11 cellular contexts compared by ENCODE assay signal in the genomic region with DNA sequence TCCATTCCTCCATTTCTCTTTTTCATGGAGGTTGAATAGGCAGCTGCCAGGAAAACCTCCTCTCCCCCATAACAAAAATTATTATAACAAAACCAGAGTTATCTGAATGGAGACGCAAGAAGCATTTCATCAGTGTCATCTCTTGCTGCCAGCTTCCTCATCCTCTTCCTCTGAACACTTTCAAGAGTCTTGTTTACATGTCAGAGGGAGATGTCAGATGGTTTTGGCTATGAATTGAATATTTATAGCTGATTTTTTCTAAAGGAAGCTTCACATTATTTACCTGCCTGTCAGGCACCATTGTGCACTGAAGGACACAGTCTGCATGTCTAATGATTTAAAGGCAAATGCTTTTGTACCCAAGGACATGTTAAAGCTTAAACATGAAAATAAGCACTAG.
A peak's percentile ranks its signal among the peaks of the same experiment; 100 is the strongest.
DNase-seq lines count a peak whose midpoint lies in the region; ATAC-seq and TF ChIP-seq lines count a peak whose summit lies in the region.
"Had no signal": no experiment of that assay in that cellular context is flagged by ENCODE, and none has a peak within 500 bp of the region (broad histone marks: within the 10 kb centered on the region; RNA-seq: fewer than 3 reads in every experiment).

No MANE protein-coding gene starts in this region.

- no peaks in the 10 kb centered on the region for H3K9me3 ChIP-seq in upper lobe of left lung
- H3K9me3 ChIP-seq: SK-N-SH, vagina had no signal

- intact Hi-C loops in activated CD4-positive, alpha-beta memory T cell treated with anti-CD3 and anti-CD28 coated beads for 36 hours (cut with micrococcal nuclease), result no loop called here

- H3K4me3 ChIP-seq in upper lobe of left lung, result no peak overlapping the region
- H3K4me3 ChIP-seq: vagina had no signal

- ATAC-seq in activated CD8-positive, alpha-beta T cell treated with anti-CD3 and anti-CD28 coated beads, Interleukin-2, amount 10 ng/mL, durations not matched to agents 7 days and 5 days, result no peak
- no peak for ATAC-seq in natural killer cell treated with Interleukin-12 subunit alpha and Interleukin-12 subunit beta and Interleukin-15 and Interleukin-18, amount 100 ng/mL, for 72 hours
- no peak for ATAC-seq in upper lobe of left lung (ENCODE audit: low FRiP score in 2 of 2)

- H3K9me3 Mint-ChIP-seq in activated CD4-positive, alpha-beta memory T cell treated with anti-CD3 and anti-CD28 coated beads, Interleukin-2, amount 10 ng/mL, durations not matched to agents 7 days and 5 days, result no peaks in the 10 kb centered on the region
- H3K9me3 Mint-ChIP-seq in activated CD4-positive, alpha-beta memory T cell treated with anti-CD3 and anti-CD28 coated beads for 36 hours, result no peaks in the 10 kb centered on the region
- no peaks in the 10 kb centered on the region for H3K9me3 Mint-ChIP-seq in activated CD8-positive, alpha-beta T cell treated with anti-CD3 and anti-CD28 coated beads, Interleukin-2, amount 10 ng/mL, durations not matched to agents 7 days and 5 days (ENCODE audit: insufficient read depth)
- H3K9me3 Mint-ChIP-seq in natural killer cell treated with Interleukin-12 subunit alpha and Interleukin-12 subunit beta and Interleukin-15 and Interleukin-18, amount 100 ng/mL, for 72 hours, result no peaks in the 10 kb centered on the region

- no peak for TF ChIP-seq CTCF in upper lobe of left lung (IDR thresholded peaks at IDR 0.05)

- H3K36me3 ChIP-seq in upper lobe of left lung, result no peaks in the 10 kb centered on the region
- H3K36me3 ChIP-seq: vagina had no signal

- no peaks in the 10 kb centered on the region for H3K27me3 Mint-ChIP-seq in activated CD4-positive, alpha-beta memory T cell treated with anti-CD3 and anti-CD28 coated beads, Interleukin-2, amount 10 ng/mL, durations not matched to agents 7 days and 5 days
- H3K27me3 Mint-ChIP-seq in activated CD4-positive, alpha-beta memory T cell treated with anti-CD3 and anti-CD28 coated beads for 36 hours, result no peaks in the 10 kb centered on the region
- no peaks in the 10 kb centered on the region for H3K27me3 Mint-ChIP-seq in activated CD8-positive, alpha-beta T cell treated with anti-CD3 and anti-CD28 coated beads, Interleukin-2, amount 10 ng/mL, durations not matched to agents 7 days and 5 days (ENCODE audit: low read depth)
- no peaks in the 10 kb centered on the region for H3K27me3 Mint-ChIP-seq in natural killer cell treated with Interleukin-12 subunit alpha and Interleukin-12 subunit beta and Interleukin-15 and Interleukin-18, amount 100 ng/mL, for 72 hours

- DNase-seq in activated CD4-positive, alpha-beta memory T cell treated with anti-CD3 and anti-CD28 coated beads, Interleukin-2, amount 10 ng/mL, durations not matched to agents 7 days and 5 days, result no peak
- DNase-seq in activated CD4-positive, alpha-beta memory T cell treated with anti-CD3 and anti-CD28 coated beads for 36 hours, result no peak
- DNase-seq in NCI-H1930 (lab: John Stamatoyannopoulos, UW), result peak; percentile 20 to 33
- DNase-seq in activated CD8-positive, alpha-beta T cell treated with anti-CD3 and anti-CD28 coated beads, Interleukin-2, amount 10 ng/mL, durations not matched to agents 7 days and 5 days, result no peak
- no peak for DNase-seq in natural killer cell treated with Interleukin-12 subunit alpha and Interleukin-12 subunit beta and Interleukin-15 and Interleukin-18, amount 100 ng/mL, for 72 hours (ENCODE audit: low spot score)
- no peak for DNase-seq in 8988T
- no peak for DNase-seq in upper lobe of left lung
- no peak for DNase-seq in RPMI8226
- DNase-seq: NCI-H1417 treated with DMSO at 0.1 percent for 48 hours, SK-N-SH had no signal

- 17 to 27% methylated on average over 1 of the region's 1 CpG for WGBS in upper lobe of left lung, 2 donors

- TF ChIP-seq EP300 in upper lobe of left lung (IDR thresholded peaks at IDR 0.05), result no peak

- CTCF ChIA-PET in activated CD4-positive, alpha-beta memory T cell treated with anti-CD3 and anti-CD28 coated beads, Interleukin-2, amount 10 ng/mL, durations not matched to agents 7 days and 5 days (lab: Charles Lee), result interaction anchor here (1.9 kb wide), 1 partner anchor 28 kb away, joined by 9 read pairs; no protein-coding TSS in a partner anchor
- CTCF ChIA-PET in activated CD4-positive, alpha-beta memory T cell treated with anti-CD3 and anti-CD28 coated beads for 36 hours (lab: Charles Lee), result interaction anchor here (0.7 to 3.2 kb wide), 4 partner anchors 20 to 391 kb away, joined by 3 to 17 read pairs (median 9); no protein-coding TSS in a partner anchor
- CTCF ChIA-PET in activated CD8-positive, alpha-beta T cell treated with anti-CD3 and anti-CD28 coated beads, Interleukin-2, amount 10 ng/mL, durations not matched to agents 7 days and 5 days (lab: Charles Lee), result interaction anchor here (0.8 to 4.5 kb wide), 5 partner anchors 11 to 131 kb away, joined by 4 to 19 read pairs (median 9); no protein-coding TSS in a partner anchor

- no peaks in the 10 kb centered on the region for H3K27me3 ChIP-seq in upper lobe of left lung
- H3K27me3 ChIP-seq: vagina had no signal

- TF ChIP-seq POLR2A in upper lobe of left lung (IDR thresholded peaks at IDR 0.05), result no peak

- H3K4me3 Mint-ChIP-seq in activated CD4-positive, alpha-beta memory T cell treated with anti-CD3 and anti-CD28 coated beads, Interleukin-2, amount 10 ng/mL, durations not matched to agents 7 days and 5 days, result no peak overlapping the region
- no peak overlapping the region for H3K4me3 Mint-ChIP-seq in activated CD4-positive, alpha-beta memory T cell treated with anti-CD3 and anti-CD28 coated beads for 36 hours
- no peak overlapping the region for H3K4me3 Mint-ChIP-seq in activated CD8-positive, alpha-beta T cell treated with anti-CD3 and anti-CD28 coated beads, Interleukin-2, amount 10 ng/mL, durations not matched to agents 7 days and 5 days
- peak overlapping the region; percentile 54 for H3K4me3 Mint-ChIP-seq in natural killer cell treated with Interleukin-12 subunit alpha and Interleukin-12 subunit beta and Interleukin-15 and Interleukin-18, amount 100 ng/mL, for 72 hours

- peaks cover 74% of the 10 kb centered on the region for H3K4me1 Mint-ChIP-seq in activated CD4-positive, alpha-beta memory T cell treated with anti-CD3 and anti-CD28 coated beads, Interleukin-2, amount 10 ng/mL, durations not matched to agents 7 days and 5 days
- peaks cover 67% of the 10 kb centered on the region for H3K4me1 Mint-ChIP-seq in activated CD4-positive, alpha-beta memory T cell treated with anti-CD3 and anti-CD28 coated beads for 36 hours (ENCODE audit: low read depth)
- peaks cover 74% of the 10 kb centered on the region for H3K4me1 Mint-ChIP-seq in activated CD8-positive, alpha-beta T cell treated with anti-CD3 and anti-CD28 coated beads, Interleukin-2, amount 10 ng/mL, durations not matched to agents 7 days and 5 days (ENCODE audit: low read depth)
- peaks cover 61 to 74% of the 10 kb centered on the region in 2 donors for H3K4me1 Mint-ChIP-seq in natural killer cell treated with Interleukin-12 subunit alpha and Interleukin-12 subunit beta and Interleukin-15 and Interleukin-18, amount 100 ng/mL, for 72 hours (ENCODE audit: low read depth in 2 of 2)

- H3K4me1 ChIP-seq in upper lobe of left lung, result peaks cover 25 to 48% (median 44%) of the 10 kb centered on the region in 4 donors

- H3K27ac ChIP-seq in upper lobe of left lung, result peak overlapping the region in 2 of 4 donors; percentile 19 to 42
- H3K27ac ChIP-seq: vagina had no signal

- POLR2A ChIA-PET in activated CD4-positive, alpha-beta memory T cell treated with anti-CD3 and anti-CD28 coated beads, Interleukin-2, amount 10 ng/mL, durations not matched to agents 7 days and 5 days (lab: Charles Lee), result interaction anchor here (0.7 to 1.9 kb wide), 3 partner anchors 14 to 27 kb away, joined by 3 to 6 read pairs (median 5); no protein-coding TSS in a partner anchor
- POLR2A ChIA-PET in activated CD4-positive, alpha-beta memory T cell treated with anti-CD3 and anti-CD28 coated beads for 36 hours (lab: Charles Lee), result interaction anchor here (0.7 kb wide), 1 partner anchor 15 kb away, joined by 3 read pairs; no protein-coding TSS in a partner anchor
- POLR2A ChIA-PET in activated CD8-positive, alpha-beta T cell treated with anti-CD3 and anti-CD28 coated beads, Interleukin-2, amount 10 ng/mL, durations not matched to agents 7 days and 5 days (lab: Charles Lee), result interaction anchor here (0.9 to 1.4 kb wide), 2 partner anchors 15 to 358 kb away, joined by 3 to 4 read pairs; partner anchors contain the start of genes HSPD1 and HSPE1

- peaks cover 49% of the 10 kb centered on the region for H3K36me3 Mint-ChIP-seq in activated CD4-positive, alpha-beta memory T cell treated with anti-CD3 and anti-CD28 coated beads, Interleukin-2, amount 10 ng/mL, durations not matched to agents 7 days and 5 days (ENCODE audit: low read depth)
- peaks cover 14% of the 10 kb centered on the region for H3K36me3 Mint-ChIP-seq in activated CD4-positive, alpha-beta memory T cell treated with anti-CD3 and anti-CD28 coated beads for 36 hours
- peaks cover 55% of the 10 kb centered on the region for H3K36me3 Mint-ChIP-seq in activated CD8-positive, alpha-beta T cell treated with anti-CD3 and anti-CD28 coated beads, Interleukin-2, amount 10 ng/mL, durations not matched to agents 7 days and 5 days (ENCODE audit: low read depth)
- peaks cover 5% of the 10 kb centered on the region for H3K36me3 Mint-ChIP-seq in natural killer cell treated with Interleukin-12 subunit alpha and Interleukin-12 subunit beta and Interleukin-15 and Interleukin-18, amount 100 ng/mL, for 72 hours

- peak overlapping the region; percentile 42 for H3K27ac Mint-ChIP-seq in activated CD4-positive, alpha-beta memory T cell treated with anti-CD3 and anti-CD28 coated beads, Interleukin-2, amount 10 ng/mL, durations not matched to agents 7 days and 5 days
- no peak overlapping the region for H3K27ac Mint-ChIP-seq in activated CD4-positive, alpha-beta memory T cell treated with anti-CD3 and anti-CD28 coated beads for 36 hours
- peak overlapping the region; percentile 59 for H3K27ac Mint-ChIP-seq in activated CD8-positive, alpha-beta T cell treated with anti-CD3 and anti-CD28 coated beads, Interleukin-2, amount 10 ng/mL, durations not matched to agents 7 days and 5 days
- H3K27ac Mint-ChIP-seq in natural killer cell treated with Interleukin-12 subunit alpha and Interleukin-12 subunit beta and Interleukin-15 and Interleukin-18, amount 100 ng/mL, for 72 hours, result peak overlapping the region; percentile 76 to 89

Comparison
In these comparisons a context has a peak if more than half of its experiments do, and no peak if none do; other contexts are left out.
1. DNase-seq: peak in NCI-H1930 (2 of 2); none in activated CD4-positive, alpha-beta memory T cell treated with anti-CD3 and anti-CD28 coated beads, Interleukin-2, amount 10 ng/mL, durations not matched to agents 7 days and 5 days (single experiment), activated CD4-positive, alpha-beta memory T cell treated with anti-CD3 and anti-CD28 coated beads for 36 hours (single experiment), activated CD8-positive, alpha-beta T cell treated with anti-CD3 and anti-CD28 coated beads, Interleukin-2, amount 10 ng/mL, durations not matched to agents 7 days and 5 days (single experiment), natural killer cell treated with Interleukin-12 subunit alpha and Interleukin-12 subunit beta and Interleukin-15 and Interleukin-18, amount 100 ng/mL, for 72 hours (single experiment), 8988T (single experiment), upper lobe of left lung (0 of 2) and RPMI8226 (single experiment).